ENCODE assay signal across 9 cellular contexts in genomic region chr14:90726656-90727055, GRCh38.
DNase-seq lines count a peak whose midpoint lies in the region; ATAC-seq and FAIRE-seq lines count a peak whose summit lies in the region.
"Had no signal": no experiment of that assay in that cellular context is flagged by ENCODE, and none has a peak within 500 bp of the region (broad histone marks: within the 10 kb centered on the region; RNA-seq: fewer than 3 reads in every experiment).

No MANE protein-coding gene starts in this region.

- DNase-seq in Kasumi-1 (lab: John Stamatoyannopoulos, UW) (peak; percentile 3 to 4), astrocyte of the hippocampus (ENCODE audit: low read depth, low spot score) (peak; percentile 82), NCI-H1436 (lab: John Stamatoyannopoulos, UW) (no peak), T1000 (lab: John Stamatoyannopoulos, UW) (no peak), D341Med (ENCODE audit: low spot score) (no peak)
- DNase-seq: amniotic stem cell had no signal

- peak overlapping the region; percentile 85 for H3K27ac ChIP-seq in temporal lobe (ENCODE audit: low read depth, low read length)

- peak; percentile 41 for FAIRE-seq in islet of Langerhans (lab: Jason Lieb, UNC)

- ATAC-seq in GM18858 (IDR thresholded peaks at IDR 0.05; ENCODE audit: unreplicated experiment) = no peak

Comparison
In these comparisons a context has a peak if more than half of its experiments do, and no peak if none do; other contexts are left out.
1. DNase-seq: peak in Kasumi-1 (2 of 2) and astrocyte of the hippocampus (single experiment); none in NCI-H1436 (single experiment), T1000 (single experiment) and D341Med (single experiment).